ENCODE assay signal across 11 cellular contexts in the genomic region with DNA sequence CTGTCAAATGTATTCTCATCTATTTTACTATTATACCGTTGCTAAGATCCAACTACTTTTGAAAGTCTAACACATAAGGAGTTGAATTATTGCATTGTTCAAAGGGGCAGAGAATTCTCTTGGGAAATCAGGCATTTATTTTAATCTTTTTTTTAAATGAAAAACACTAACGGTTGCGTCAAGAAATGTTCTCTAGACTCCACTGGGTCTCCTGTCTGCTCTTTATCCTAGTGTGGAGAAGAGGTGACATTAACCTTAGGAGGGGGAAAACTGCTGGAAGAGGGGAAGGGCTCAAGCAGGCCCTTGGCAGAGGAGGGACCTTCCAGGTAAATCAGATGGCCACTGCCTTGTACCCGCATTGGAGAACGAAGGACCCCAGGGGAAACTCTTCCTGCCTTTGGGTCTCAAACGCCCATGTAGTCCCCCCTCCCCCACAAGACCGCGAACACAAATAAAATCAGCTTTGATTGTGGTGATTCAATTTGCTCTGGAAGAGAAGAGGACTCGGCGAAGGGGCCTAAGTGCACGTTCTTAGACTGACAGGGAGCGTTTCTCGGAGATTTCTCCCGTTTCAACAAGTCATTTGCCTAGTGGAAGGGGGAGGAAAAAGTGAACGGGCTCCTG. TPM values are rescaled to one million over a fixed set of nuclear protein-coding genes. Genes with fewer than 3 reads are reported as not detected.
DNase-seq lines count a peak whose midpoint lies in the region; ATAC-seq and TF ChIP-seq lines count a peak whose summit lies in the region.
"Had no signal": no experiment of that assay in that cellular context is flagged by ENCODE, and none has a peak within 500 bp of the region (broad histone marks: within the 10 kb centered on the region; RNA-seq: fewer than 3 reads in every experiment).

No MANE protein-coding gene starts in this region.

- H3K27ac ChIP-seq in HUES6 (ENCODE audit: low read depth, low read length) (no peak overlapping the region; the same call in 1 of the 2 replicates), dorsolateral prefrontal cortex (peak overlapping the region; percentile 77 to 97 (median 94)), layer of hippocampus (ENCODE audit: low read depth, low read length) (peak overlapping the region; percentile 95)
- H3K27ac ChIP-seq: neutrophil had no signal

- peak overlapping the region; percentile 63 for H3K9ac ChIP-seq in HUES6 (ENCODE audit: low read length)

- H3K27me3 ChIP-seq in HUES6 (ENCODE audit: control insufficient read depth, insufficient read depth, low read length) (peaks cover 45% of the 10 kb centered on the region), dorsolateral prefrontal cortex (peaks cover 0 to 29% (median 0%) of the 10 kb centered on the region in 45 donors), layer of hippocampus (ENCODE audit: control insufficient read depth, insufficient read depth, low read length) (no peaks in the 10 kb centered on the region)

- no peaks in the 10 kb centered on the region for H3K36me3 ChIP-seq in HUES6 (ENCODE audit: control insufficient read depth, insufficient read depth, low read length)
- H3K36me3 ChIP-seq: neutrophil had no signal

- peaks cover 50% of the 10 kb centered on the region for H3K27me3 Mint-ChIP-seq in stimulated activated memory B cell treated with anti-CD40 and anti-IgM and Interleukin-4, amounts not matched to agents 10 μg/mL and 1 μg/mL and 100 μg/mL, for 72 hours
- peaks cover 52 to 53% of the 10 kb centered on the region in 2 donors for H3K27me3 Mint-ChIP-seq in T-cell
- peaks cover 42% of the 10 kb centered on the region for H3K27me3 Mint-ChIP-seq in activated CD4-positive, alpha-beta T cell treated with anti-CD3 and anti-CD28 coated beads for 36 hours

- H3K27ac Mint-ChIP-seq in stimulated activated memory B cell treated with anti-CD40 and anti-IgM and Interleukin-4, amounts not matched to agents 10 μg/mL and 1 μg/mL and 100 μg/mL, for 72 hours: no peak overlapping the region
- no peak overlapping the region for H3K27ac Mint-ChIP-seq in T-cell
- no peak overlapping the region for H3K27ac Mint-ChIP-seq in activated CD4-positive, alpha-beta T cell treated with anti-CD3 and anti-CD28 coated beads for 36 hours
- H3K27ac Mint-ChIP-seq: activated naive CD4-positive, alpha-beta T cell treated with anti-CD3 and anti-CD28 coated beads, Interleukin-2, amount 50 U/mL, for 72 hours had no signal

- H3K36me3 Mint-ChIP-seq in stimulated activated memory B cell treated with anti-CD40 and anti-IgM and Interleukin-4, amounts not matched to agents 10 μg/mL and 1 μg/mL and 100 μg/mL, for 72 hours: no peaks in the 10 kb centered on the region
- no peaks in the 10 kb centered on the region for H3K36me3 Mint-ChIP-seq in T-cell
- no peaks in the 10 kb centered on the region for H3K36me3 Mint-ChIP-seq in activated CD4-positive, alpha-beta T cell treated with anti-CD3 and anti-CD28 coated beads for 36 hours (ENCODE audit: low read depth)
- H3K36me3 Mint-ChIP-seq: activated naive CD4-positive, alpha-beta T cell treated with anti-CD3 and anti-CD28 coated beads, Interleukin-2, amount 50 U/mL, for 72 hours had no signal

- peaks cover 16% of the 10 kb centered on the region for H3K4me1 Mint-ChIP-seq in stimulated activated memory B cell treated with anti-CD40 and anti-IgM and Interleukin-4, amounts not matched to agents 10 μg/mL and 1 μg/mL and 100 μg/mL, for 72 hours
- H3K4me1 Mint-ChIP-seq in T-cell: peaks cover 0 to 4% (median 3%) of the 10 kb centered on the region in 3 donors
- peaks cover 4% of the 10 kb centered on the region for H3K4me1 Mint-ChIP-seq in activated CD4-positive, alpha-beta T cell treated with anti-CD3 and anti-CD28 coated beads for 36 hours

- peaks cover 17% of the 10 kb centered on the region for H3K4me1 ChIP-seq in HUES6 (ENCODE audit: control insufficient read depth, insufficient read depth, low read length)

- peak overlapping the region; percentile 75 for H3K4me3 Mint-ChIP-seq in stimulated activated memory B cell treated with anti-CD40 and anti-IgM and Interleukin-4, amounts not matched to agents 10 μg/mL and 1 μg/mL and 100 μg/mL, for 72 hours
- H3K4me3 Mint-ChIP-seq in T-cell: peak overlapping the region in 1 of 3 donors; percentile 50
- H3K4me3 Mint-ChIP-seq in activated CD4-positive, alpha-beta T cell treated with anti-CD3 and anti-CD28 coated beads for 36 hours: no peak overlapping the region

- intact Hi-C loops in dorsolateral prefrontal cortex (cut with DNase I): no loop called here
- intact Hi-C loops in activated CD4-positive, alpha-beta T cell treated with anti-CD3 and anti-CD28 coated beads for 36 hours (cut with DNase I, micrococcal nuclease): no loop called here

- CTCF ChIA-PET in T-cell (lab: Charles Lee): no interaction called here
- CTCF ChIA-PET in activated CD4-positive, alpha-beta T cell treated with anti-CD3 and anti-CD28 coated beads for 36 hours (lab: Charles Lee): no interaction called here

- no peaks in the 10 kb centered on the region for H3K9me3 ChIP-seq in HUES6 (ENCODE audit: control insufficient read depth, insufficient read depth, low read depth, low read length)
- H3K9me3 ChIP-seq: neutrophil had no signal

- H3K4me3 ChIP-seq in HUES6 (ENCODE audit: low read depth, low read length) (peak overlapping the region; percentile 88), dorsolateral prefrontal cortex (peak overlapping the region in 44 of 59 donors; percentile 18 to 91 (median 64))

- POLR2A ChIA-PET in T-cell (lab: Charles Lee): no interaction called here
- POLR2A ChIA-PET in activated CD4-positive, alpha-beta T cell treated with anti-CD3 and anti-CD28 coated beads for 36 hours (lab: Charles Lee): no interaction called here

- DNase-seq in dorsolateral prefrontal cortex: no peak
- DNase-seq in T-cell: no peak
- no peak for DNase-seq in cortex of kidney (lab: John Stamatoyannopoulos, UW)
- no peak for DNase-seq in activated CD4-positive, alpha-beta T cell treated with anti-CD3 and anti-CD28 coated beads for 36 hours
- no peak for DNase-seq in activated T-cell treated with anti-CD3 and anti-CD28 coated beads, Interleukin-2, amount 50 U/mL, for 48 hours
- DNase-seq: activated CD4-positive, CD25-positive, alpha-beta regulatory T cell had no signal

- ATAC-seq in stimulated activated memory B cell treated with anti-CD40 and anti-IgM and Interleukin-4, amounts not matched to agents 10 μg/mL and 1 μg/mL and 100 μg/mL, for 72 hours: no peak
- ATAC-seq in T-cell (replicated peaks in 1 of 4): no peak
- no peak for ATAC-seq in activated CD4-positive, alpha-beta T cell treated with anti-CD3 and anti-CD28 coated beads for 36 hours
- ATAC-seq: activated naive CD4-positive, alpha-beta T cell treated with anti-CD3 and anti-CD28 coated beads, Interleukin-2, amount 50 U/mL, for 72 hours had no signal

- no peak for TF ChIP-seq CTCF in dorsolateral prefrontal cortex (IDR thresholded peaks at IDR 0.05 in 54 of 56, conservative IDR thresholded peaks at IDR 0.05 in 2 of 56; ENCODE audit: low read depth in 1 of 56, partially characterized antibody in 56 of 56)

- no peaks in the 10 kb centered on the region for H3K9me3 Mint-ChIP-seq in stimulated activated memory B cell treated with anti-CD40 and anti-IgM and Interleukin-4, amounts not matched to agents 10 μg/mL and 1 μg/mL and 100 μg/mL, for 72 hours
- no peaks in the 10 kb centered on the region for H3K9me3 Mint-ChIP-seq in T-cell
- no peaks in the 10 kb centered on the region for H3K9me3 Mint-ChIP-seq in activated CD4-positive, alpha-beta T cell treated with anti-CD3 and anti-CD28 coated beads for 36 hours (ENCODE audit: low read depth)
- H3K9me3 Mint-ChIP-seq: activated naive CD4-positive, alpha-beta T cell treated with anti-CD3 and anti-CD28 coated beads, Interleukin-2, amount 50 U/mL, for 72 hours had no signal

RNA-seq across cellular contexts. Expression of a gene that starts 1.1 kb away (rescaled TPM):
- total RNA-seq in dorsolateral prefrontal cortex (100 to 1,000 TPM in 6 of 120 experiments, 10 to 100 TPM in 114; 20.1 to 134 (median 52.7) TPM), T-cell (under 1 TPM in 3 of 5 donors, not detected in 2; 0.32 to 0.62 (median 0.38) TPM)
- not detected for total RNA-seq in activated CD4-positive, alpha-beta T cell treated with anti-CD3 and anti-CD28 coated beads for 36 hours
- total RNA-seq: activated naive CD4-positive, alpha-beta T cell treated with anti-CD3 and anti-CD28 coated beads, Interleukin-2, amount 50 U/mL, for 72 hours had no signal

Comparison
In these comparisons a context has a peak if more than half of its experiments do, and no peak if none do; other contexts are left out.
1. RNA of a gene that starts 1.1 kb away (total RNA-seq): 20.1 to 134 TPM in dorsolateral prefrontal cortex; 0.32 to 0.62 TPM in T-cell and not detected in activated CD4-positive, alpha-beta T cell treated with anti-CD3 and anti-CD28 coated beads for 36 hours; every median in the first group is over 10 times any median in the second.